19 cellular contexts compared by ENCODE assay signal in genomic region chrX:112837531-112837930, GRCh38. TPM values are rescaled to one million over a fixed set of nuclear protein-coding genes. Genes with fewer than 3 reads are reported as not detected.
DNase-seq lines count a peak whose midpoint lies in the region; ATAC-seq and TF ChIP-seq lines count a peak whose summit lies in the region.
"Had no signal": no experiment of that assay in that cellular context is flagged by ENCODE, and none has a peak within 500 bp of the region (broad histone marks: within the 10 kb centered on the region; RNA-seq: fewer than 3 reads in every experiment).

No MANE protein-coding gene starts in this region.

- no peak overlapping the region for H3K27ac ChIP-seq in BLaER1 treated with 17β-estradiol and CSF1 and Interleukin-3, amounts not matched to agents 10 nM and 100 nM
- no peak overlapping the region for H3K27ac ChIP-seq in PC-9
- H3K27ac ChIP-seq in skeletal muscle tissue (ENCODE audit: low read depth, low read length) = peak overlapping the region; percentile 85
- H3K27ac ChIP-seq: HL-60, SJCRH30 had no signal

- peaks cover 12% of the 10 kb centered on the region for H3F3A ChIP-seq in PC-9 (ENCODE audit: insufficient read depth, low read depth)

- H2AFZ ChIP-seq in PC-9 = no peak overlapping the region

- TF ChIP-seq CTCF in PC-9 (conservative IDR thresholded peaks at IDR 0.05) (no peak), nephron (IDR thresholded peaks at IDR 0.05; ENCODE audit: unreplicated experiment in 3 of 3) (no peak)

- peak overlapping the region; percentile 88 to 100 (median 95) for H3K27ac Mint-ChIP-seq in nephron
- H3K27ac Mint-ChIP-seq: CD14-positive monocyte, IgD-negative memory B cell had no signal

- H4K20me1 ChIP-seq in BLaER1 treated with 17β-estradiol and CSF1 and Interleukin-3, amounts not matched to agents 10 nM and 100 nM = peaks cover 0 to 10% (median 0%) of the 10 kb centered on the region in 11 experiments; a peak in 3 of 22 replicates
- H4K20me1 ChIP-seq in PC-9 (ENCODE audit: insufficient read depth) = no peaks in the 10 kb centered on the region

- H3K36me3 ChIP-seq in BLaER1 treated with 17β-estradiol and CSF1 and Interleukin-3, amounts not matched to agents 10 nM and 100 nM = no peaks in the 10 kb centered on the region
- H3K36me3 ChIP-seq in PC-9 (ENCODE audit: low read depth) (peaks cover 5% of the 10 kb centered on the region; the same call in 1 of the 2 replicates), skeletal muscle tissue (ENCODE audit: control insufficient read depth in 3 of 3, insufficient read depth in 3 of 3, low read length in 3 of 3) (peaks cover 0 to 2% (median 0%) of the 10 kb centered on the region in 3 donors)
- H3K36me3 ChIP-seq: HAP-1, SJCRH30 had no signal

- DNase-seq in PC-9 = no peak
- no peak for DNase-seq in NCI-H187 treated with DMSO at 0.1 percent for 48 hours (lab: John Stamatoyannopoulos, UW)
- DNase-seq in left cardiac atrium = no peak
- DNase-seq: Kasumi-1, NCI-H1105, NCI-H1694, NCI-H2107, NCI-H226, NCI-H526, PC-3, SJCRH30 had no signal

- intact Hi-C loops in PC-9 (cut with micrococcal nuclease; ENCODE audit: unreplicated experiment) = no loop called here
- intact Hi-C loops in left cardiac atrium (cut with DNase I) = no loop called here

- H3K9me3 Mint-ChIP-seq in nephron = peaks cover 4% of the 10 kb centered on the region
- H3K9me3 Mint-ChIP-seq: IgD-negative memory B cell had no signal

- H3K36me3 Mint-ChIP-seq in nephron (ENCODE audit: low read depth) = peaks cover 16% of the 10 kb centered on the region
- H3K36me3 Mint-ChIP-seq: CD14-positive monocyte, IgD-negative memory B cell had no signal

- H3K9me3 ChIP-seq in BLaER1 treated with 17β-estradiol and CSF1 and Interleukin-3, amounts not matched to agents 10 nM and 100 nM (replicated peaks in 1 of 11) = peaks cover 0 to 17% (median 4%) of the 10 kb centered on the region in 11 experiments; a peak in 4 of 22 replicates
- H3K9me3 ChIP-seq in PC-9 (ENCODE audit: insufficient read depth, low read depth) (no peaks in the 10 kb centered on the region), skeletal muscle tissue (ENCODE audit: control insufficient read depth in 3 of 3, low read length in 3 of 3) (peaks cover 0 to 3% (median 0%) of the 10 kb centered on the region in 3 donors)
- H3K9me3 ChIP-seq: HAP-1, SJCRH30 had no signal

- peaks cover 55% of the 10 kb centered on the region for H3K79me2 ChIP-seq in PC-9 (ENCODE audit: low read depth)

- peak overlapping the region; percentile 94 to 97 (median 95) for H3K4me3 Mint-ChIP-seq in nephron
- H3K4me3 Mint-ChIP-seq: CD14-positive monocyte had no signal

- no peaks in the 10 kb centered on the region for H3K27me3 Mint-ChIP-seq in nephron (ENCODE audit: low read depth)

- H3K9me2 ChIP-seq in PC-9 (ENCODE audit: insufficient read depth) = no peaks in the 10 kb centered on the region; the same call in 1 of the 2 replicates

- no TSS peak for BruUV-seq in PC-9 (replicated peaks; lab: Mats Ljungman, UMichigan)

- POLR2A ChIA-PET in PC-9 (lab: Charles Lee; ENCODE audit: unreplicated experiment) = no interaction called here

- peaks cover 72% of the 10 kb centered on the region for H3K4me1 Mint-ChIP-seq in nephron

- CTCF ChIA-PET in PC-9 (lab: Charles Lee) = no interaction called here

- peaks cover 68 to 100% (median 98%) of the 10 kb centered on the region in 11 experiments for H3K27me3 ChIP-seq in BLaER1 treated with 17β-estradiol and CSF1 and Interleukin-3, amounts not matched to agents 10 nM and 100 nM
- H3K27me3 ChIP-seq in PC-9 (ENCODE audit: insufficient read depth, low read depth) (no peaks in the 10 kb centered on the region), skeletal muscle tissue (ENCODE audit: control insufficient read depth in 3 of 3, insufficient read depth in 3 of 3, low read length in 3 of 3) (no peaks in the 10 kb centered on the region)
- H3K27me3 ChIP-seq: SJCRH30 had no signal

- peak overlapping the region in 8 of 11 experiments; percentile 14 to 80 (median 66); a peak in 14 of 22 replicates for H3K4me2 ChIP-seq in BLaER1 treated with 17β-estradiol and CSF1 and Interleukin-3, amounts not matched to agents 10 nM and 100 nM
- peak overlapping the region; percentile 91 for H3K4me2 ChIP-seq in PC-9

- no peak for ATAC-seq in HG02763 (IDR thresholded peaks at IDR 0.05; ENCODE audit: unreplicated experiment)
- ATAC-seq in left cardiac atrium = no peak
- ATAC-seq: PC-3 had no signal

- peak overlapping the region in 4 of 10 experiments; percentile 43 to 75 (median 73); a peak in 4 of 20 replicates for H3K4me3 ChIP-seq in BLaER1 treated with 17β-estradiol and CSF1 and Interleukin-3, amounts not matched to agents 10 nM and 100 nM
- H3K4me3 ChIP-seq in PC-9 (no peak overlapping the region), skeletal muscle tissue (ENCODE audit: low read length in 3 of 3) (peak overlapping the region; percentile 54 to 91 (median 84))
- H3K4me3 ChIP-seq: HAP-1, SJCRH30 had no signal

- no peak overlapping the region for H3K9ac ChIP-seq in BLaER1 treated with 17β-estradiol and CSF1 and Interleukin-3, amounts not matched to agents 10 nM and 100 nM
- peak overlapping the region; percentile 41 to 70 (median 70) for H3K9ac ChIP-seq in skeletal muscle tissue (ENCODE audit: low read depth in 1 of 3, low read length in 3 of 3)

- H3K4me1 ChIP-seq in BLaER1 treated with 17β-estradiol and CSF1 and Interleukin-3, amounts not matched to agents 10 nM and 100 nM = peaks cover 5 to 26% (median 16%) of the 10 kb centered on the region in 10 experiments; a peak in 14 of 20 replicates
- peaks cover 51% of the 10 kb centered on the region for H3K4me1 ChIP-seq in PC-9 (replicated peaks; ENCODE audit: insufficient read depth)
- peaks cover 7 to 15% (median 7%) of the 10 kb centered on the region in 3 donors for H3K4me1 ChIP-seq in skeletal muscle tissue (ENCODE audit: control insufficient read depth in 3 of 3, insufficient read depth in 3 of 3, low read length in 3 of 3)

RNA-seq across cellular contexts. Expression of gene AMOT, which starts 3.1 kb away (rescaled TPM):
- 83.0 and 88.0 TPM in 2 replicates for total RNA-seq in PC-9 (2021)
- total RNA-seq in skeletal muscle tissue = 30.8 TPM
- 10 to 100 TPM in 1 of 2 donors, 1 to 10 TPM in 1; 6.9 to 18.9 TPM for total RNA-seq in left cardiac atrium

Comparison
In these comparisons a context has a peak if more than half of its experiments do, and no peak if none do; other contexts are left out.
1. H3K9ac ChIP-seq: peak in skeletal muscle tissue (3 of 3); none in BLaER1 treated with 17β-estradiol and CSF1 and Interleukin-3, amounts not matched to agents 10 nM and 100 nM (0 of 11).